26 cellular contexts compared by ENCODE assay signal in the genomic region with DNA sequence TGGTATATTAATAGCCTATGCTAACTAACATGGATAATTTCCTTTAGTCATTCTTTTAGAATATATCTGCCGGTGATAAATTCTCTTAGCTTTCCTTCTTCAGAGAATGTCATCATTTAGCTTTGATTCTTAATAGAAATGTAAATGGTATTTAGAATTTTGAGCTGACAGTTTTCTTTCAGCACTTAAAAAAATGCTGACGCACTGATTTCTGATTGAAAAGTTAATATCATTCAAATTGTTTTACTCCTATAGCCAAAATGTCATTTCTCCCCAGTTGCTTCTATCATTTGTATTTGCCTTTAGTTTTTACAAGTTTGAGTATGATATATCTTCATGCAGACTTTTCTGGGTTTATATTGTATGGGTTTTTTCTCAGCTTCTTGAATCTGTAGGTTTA.
"Had no signal": no experiment of that assay in that cellular context is flagged by ENCODE, and none has a peak within 500 bp of the region (broad histone marks: within the 10 kb centered on the region; RNA-seq: fewer than 3 reads in every experiment).

No MANE protein-coding gene starts in this region.

- DNase-seq: activated CD4-positive, alpha-beta T cell treated with anti-CD3 and anti-CD28 coated beads, Interleukin-2, amount 10 ng/mL, durations not matched to agents 7 days and 5 days; activated CD4-positive, alpha-beta T cell treated with anti-CD3 and anti-CD28 coated beads, Interleukin-2, amount 50 U/mL, for 48 hours; activated CD8-positive, alpha-beta T cell treated with anti-CD3 and anti-CD28 coated beads, Interleukin-2, amount 10 ng/mL, durations not matched to agents 7 days and 5 days; activated effector memory CD4-positive, alpha-beta T cell treated with Interleukin-2 at 50 U/mL for 16 hours; activated naive CD4-positive, alpha-beta T cell treated with anti-CD3 and anti-CD28 coated beads, Interleukin-2, amount 10 ng/mL, durations not matched to agents 7 days and 5 days; activated naive CD8-positive, alpha-beta T cell treated with anti-CD3 and anti-CD28 coated beads, Interleukin-2, amount 50 U/mL, for 24 hours; activated T-cell treated with anti-CD3 and anti-CD28 coated beads, Interleukin-2, amount 50 U/mL, for 4 hours; anterior cingulate cortex; caudate nucleus; cerebellar nuclear complex; MM.1S; MV-4-11; NCI-H1092; NCI-H1436 treated with DMSO at 0.1 percent for 48 hours; NCI-H1694 treated with DMSO at 0.1 percent for 48 hours; NCI-H2029; SHP77; SJCRH30; T1000; WERI-Rb-1 had no signal

- H3K36me3 ChIP-seq: SJCRH30, WERI-Rb-1 had no signal

- H3K9me3 Mint-ChIP-seq: activated T-helper 1 cell treated with anti-CD3 and anti-CD28 coated beads, Interleukin-12 subunit alpha, Interleukin-12 subunit beta, Interleukin-2, Interleukin-4 antibody, amounts not matched to agents 30 ng/mL and 10 ng/mL and 1 ng/mL, durations not matched to agents 14 hours and 24 hours and 36 hours had no signal

- H3K27ac Mint-ChIP-seq: activated CD4-positive, alpha-beta T cell treated with anti-CD3 and anti-CD28 coated beads, Interleukin-2, amount 10 ng/mL, durations not matched to agents 7 days and 5 days; activated CD8-positive, alpha-beta T cell treated with anti-CD3 and anti-CD28 coated beads, Interleukin-2, amount 10 ng/mL, durations not matched to agents 7 days and 5 days; activated naive CD4-positive, alpha-beta T cell treated with anti-CD3 and anti-CD28 coated beads, Interleukin-2, amount 10 ng/mL, durations not matched to agents 7 days and 5 days; activated naive CD8-positive, alpha-beta T cell; activated naive CD8-positive, alpha-beta T cell treated with anti-CD3 and anti-CD28 coated beads, Interleukin-2, amount 50 U/mL, for 24 hours; activated T-helper 1 cell treated with anti-CD3 and anti-CD28 coated beads, Interleukin-12 subunit alpha, Interleukin-12 subunit beta, Interleukin-2, Interleukin-4 antibody, amounts not matched to agents 30 ng/mL and 10 ng/mL and 1 ng/mL, durations not matched to agents 14 hours and 24 hours and 36 hours; brain had no signal

- H3K4me3 Mint-ChIP-seq: activated CD4-positive, alpha-beta T cell treated with anti-CD3 and anti-CD28 coated beads, Interleukin-2, amount 10 ng/mL, durations not matched to agents 7 days and 5 days; activated CD8-positive, alpha-beta T cell treated with anti-CD3 and anti-CD28 coated beads, Interleukin-2, amount 10 ng/mL, durations not matched to agents 7 days and 5 days; activated naive CD4-positive, alpha-beta T cell treated with anti-CD3 and anti-CD28 coated beads, Interleukin-2, amount 10 ng/mL, durations not matched to agents 7 days and 5 days; activated naive CD8-positive, alpha-beta T cell; activated naive CD8-positive, alpha-beta T cell treated with anti-CD3 and anti-CD28 coated beads, Interleukin-2, amount 50 U/mL, for 24 hours; activated T-cell treated with anti-CD3 and anti-CD28 coated beads, Interleukin-2, amount 50 U/mL, for 4 hours; activated T-helper 1 cell treated with anti-CD3 and anti-CD28 coated beads, Interleukin-12 subunit alpha, Interleukin-12 subunit beta, Interleukin-2, Interleukin-4 antibody, amounts not matched to agents 30 ng/mL and 10 ng/mL and 1 ng/mL, durations not matched to agents 14 hours and 24 hours and 36 hours; brain had no signal

- H3K27me3 Mint-ChIP-seq: activated CD4-positive, alpha-beta T cell treated with anti-CD3 and anti-CD28 coated beads, Interleukin-2, amount 10 ng/mL, durations not matched to agents 7 days and 5 days; activated naive CD4-positive, alpha-beta T cell treated with anti-CD3 and anti-CD28 coated beads, Interleukin-2, amount 10 ng/mL, durations not matched to agents 7 days and 5 days; activated naive CD8-positive, alpha-beta T cell treated with anti-CD3 and anti-CD28 coated beads, Interleukin-2, amount 50 U/mL, for 24 hours; brain had no signal

- FAIRE-seq: bronchial epithelial cell had no signal

- H3K27me3 ChIP-seq: SJCRH30 had no signal

- H3K4me1 Mint-ChIP-seq: activated CD4-positive, alpha-beta T cell treated with anti-CD3 and anti-CD28 coated beads, Interleukin-2, amount 10 ng/mL, durations not matched to agents 7 days and 5 days; activated naive CD4-positive, alpha-beta T cell treated with anti-CD3 and anti-CD28 coated beads, Interleukin-2, amount 10 ng/mL, durations not matched to agents 7 days and 5 days; activated naive CD8-positive, alpha-beta T cell treated with anti-CD3 and anti-CD28 coated beads, Interleukin-2, amount 50 U/mL, for 24 hours; brain had no signal

- H3K27ac ChIP-seq: SJCRH30, SK-N-MC, WERI-Rb-1 had no signal

- H3K4me1 ChIP-seq: SJCRH30 had no signal

- ATAC-seq: activated CD8-positive, alpha-beta T cell treated with anti-CD3 and anti-CD28 coated beads, Interleukin-2, amount 10 ng/mL, durations not matched to agents 7 days and 5 days; activated naive CD8-positive, alpha-beta T cell treated with anti-CD3 and anti-CD28 coated beads, Interleukin-2, amount 50 U/mL, for 24 hours; activated T-cell treated with anti-CD3 and anti-CD28 coated beads, Interleukin-2, amount 50 U/mL, for 4 hours; Panc1 had no signal

- H3K4me3 ChIP-seq: SJCRH30, SK-N-MC had no signal

- H3K36me3 Mint-ChIP-seq: activated naive CD4-positive, alpha-beta T cell treated with anti-CD3 and anti-CD28 coated beads, Interleukin-2, amount 10 ng/mL, durations not matched to agents 7 days and 5 days; activated naive CD8-positive, alpha-beta T cell; brain had no signal
